Comparison of ENCODE assay signal across 10 cellular contexts in the genomic region with DNA sequence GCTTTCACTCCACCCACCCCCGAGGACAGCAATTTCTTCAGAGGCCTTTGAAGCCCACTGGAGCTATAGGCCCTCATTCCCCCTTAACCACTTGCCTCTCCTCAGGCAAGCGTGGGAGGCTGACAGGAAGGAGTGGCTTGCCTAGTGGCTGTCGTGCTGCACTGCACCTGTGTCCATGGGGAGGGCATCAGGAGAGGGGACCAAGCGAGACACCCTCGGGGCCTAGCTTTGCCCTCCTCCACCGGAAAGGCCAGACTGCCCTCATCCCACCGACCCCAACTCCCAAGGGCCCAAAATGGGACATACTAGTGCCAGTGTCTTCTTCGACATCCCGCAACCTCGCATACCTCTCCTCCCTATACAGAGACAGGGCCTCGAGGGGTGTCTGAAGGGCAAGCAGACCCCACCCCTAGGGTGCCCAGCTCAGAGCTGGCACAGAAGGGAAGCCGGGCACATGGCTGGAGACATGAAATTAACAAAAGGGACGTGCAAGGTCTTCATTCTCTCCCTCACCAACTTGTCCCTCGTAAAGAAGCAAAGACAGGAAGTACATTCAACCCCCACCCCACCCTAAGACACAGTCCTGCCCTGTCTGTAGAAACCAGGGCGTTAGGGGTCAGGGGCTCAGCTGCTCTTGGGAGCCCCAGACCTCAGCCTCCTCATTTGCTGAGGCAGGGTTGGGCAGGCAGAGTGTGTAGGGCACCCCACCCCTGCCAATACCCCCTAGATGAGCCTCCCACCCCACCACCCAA. TPM values are rescaled to one million over a fixed set of nuclear protein-coding genes. Genes with fewer than 3 reads are reported as not detected.
DNase-seq lines count a peak whose midpoint lies in the region; ATAC-seq and TF ChIP-seq lines count a peak whose summit lies in the region.
"Had no signal": no experiment of that assay in that cellular context is flagged by ENCODE, and none has a peak within 500 bp of the region (broad histone marks: within the 10 kb centered on the region; RNA-seq: fewer than 3 reads in every experiment).

No MANE protein-coding gene starts in this region.

- peaks cover 38% of the 10 kb centered on the region for H3K4me1 Mint-ChIP-seq in T-helper 2 cell treated with Interferon-gamma antibody and Interleukin-4, amounts not matched to agents 5 μg/mL and 100 μg/mL, for 36 hours (ENCODE audit: low read depth)
- peaks cover 62% of the 10 kb centered on the region for H3K4me1 Mint-ChIP-seq in activated naive CD4-positive, alpha-beta T cell treated with anti-CD3 and anti-CD28 coated beads, Interleukin-2, amount 50 U/mL, for 24 hours

- H3K4me3 Mint-ChIP-seq in T-helper 2 cell treated with Interferon-gamma antibody and Interleukin-4, amounts not matched to agents 5 μg/mL and 100 μg/mL, for 36 hours = peak overlapping the region; percentile 66
- peak overlapping the region; percentile 51 for H3K4me3 Mint-ChIP-seq in activated naive CD4-positive, alpha-beta T cell treated with anti-CD3 and anti-CD28 coated beads, Interleukin-2, amount 50 U/mL, for 24 hours
- H3K4me3 Mint-ChIP-seq: immature natural killer cell had no signal

- no peaks in the 10 kb centered on the region for H3K27me3 ChIP-seq in tibial nerve
- H3K27me3 ChIP-seq: suprapubic skin had no signal

- H3K27ac ChIP-seq in tibial nerve = no peak overlapping the region
- H3K27ac ChIP-seq: suprapubic skin had no signal

- H3K4me3 ChIP-seq in tibial nerve = no peak overlapping the region
- H3K4me3 ChIP-seq: suprapubic skin had no signal

- TF ChIP-seq POLR2A in tibial nerve (IDR thresholded peaks at IDR 0.05) = no peak

- no peak for ATAC-seq in GM18858 (IDR thresholded peaks at IDR 0.05; ENCODE audit: unreplicated experiment)

- peaks cover 3% of the 10 kb centered on the region for H3K36me3 Mint-ChIP-seq in T-helper 2 cell treated with Interferon-gamma antibody and Interleukin-4, amounts not matched to agents 5 μg/mL and 100 μg/mL, for 36 hours (ENCODE audit: low read depth)
- H3K36me3 Mint-ChIP-seq in activated naive CD4-positive, alpha-beta T cell treated with anti-CD3 and anti-CD28 coated beads, Interleukin-2, amount 50 U/mL, for 24 hours = peaks cover 9% of the 10 kb centered on the region
- H3K36me3 Mint-ChIP-seq: immature natural killer cell had no signal

- no peak for DNase-seq in T-helper 2 cell treated with Interferon-gamma antibody and Interleukin-4, amounts not matched to agents 5 μg/mL and 100 μg/mL, for 36 hours (ENCODE audit: low spot score)
- peak; percentile 60 for DNase-seq in stimulated activated CD4-positive, alpha-beta T cell treated with anti-CD3 and anti-CD28 coated beads, Interleukin-1b, Interleukin-23, amount 100 ng/mL, for 48 hours
- DNase-seq in amniotic stem cell (lab: John Stamatoyannopoulos, UW) = no peak
- no peak for DNase-seq in tibial nerve (ENCODE audit: low spot score in 2 of 2)
- no peak for DNase-seq in NCI-H1105 treated with DMSO at 0.1 percent for 48 hours (lab: John Stamatoyannopoulos, UW)
- DNase-seq: immature natural killer cell had no signal

- no peaks in the 10 kb centered on the region for H3K36me3 ChIP-seq in tibial nerve

- no peaks in the 10 kb centered on the region for H3K9me3 ChIP-seq in tibial nerve
- H3K9me3 ChIP-seq: suprapubic skin had no signal

- no peak for TF ChIP-seq EP300 in tibial nerve (IDR thresholded peaks at IDR 0.05)

- H3K4me1 ChIP-seq in tibial nerve = no peaks in the 10 kb centered on the region
- H3K4me1 ChIP-seq: suprapubic skin had no signal

- WGBS in tibial nerve, 2 donors = 67 to 74% methylated on average over 13 to 15 of the region's 15 CpGs

- peaks cover 7% of the 10 kb centered on the region for H3K9me3 Mint-ChIP-seq in T-helper 2 cell treated with Interferon-gamma antibody and Interleukin-4, amounts not matched to agents 5 μg/mL and 100 μg/mL, for 36 hours
- no peaks in the 10 kb centered on the region for H3K9me3 Mint-ChIP-seq in activated naive CD4-positive, alpha-beta T cell treated with anti-CD3 and anti-CD28 coated beads, Interleukin-2, amount 50 U/mL, for 24 hours
- H3K9me3 Mint-ChIP-seq: immature natural killer cell had no signal

- H3K27ac Mint-ChIP-seq in T-helper 2 cell treated with Interferon-gamma antibody and Interleukin-4, amounts not matched to agents 5 μg/mL and 100 μg/mL, for 36 hours = peak overlapping the region; percentile 81
- H3K27ac Mint-ChIP-seq in activated naive CD4-positive, alpha-beta T cell treated with anti-CD3 and anti-CD28 coated beads, Interleukin-2, amount 50 U/mL, for 24 hours = peak overlapping the region; percentile 87

- peaks cover 3% of the 10 kb centered on the region for H3K27me3 Mint-ChIP-seq in T-helper 2 cell treated with Interferon-gamma antibody and Interleukin-4, amounts not matched to agents 5 μg/mL and 100 μg/mL, for 36 hours (ENCODE audit: low read depth)
- no peaks in the 10 kb centered on the region for H3K27me3 Mint-ChIP-seq in activated naive CD4-positive, alpha-beta T cell treated with anti-CD3 and anti-CD28 coated beads, Interleukin-2, amount 50 U/mL, for 24 hours

- TF ChIP-seq CTCF in GM12874 (IDR thresholded peaks at IDR 0.05; ENCODE audit: insufficient read depth, low read depth, low read length) (peak; percentile 20; the same call in 1 of the 2 replicates), tibial nerve (IDR thresholded peaks at IDR 0.05) (no peak)

RNA-seq across cellular contexts. Expression of a gene that starts 24.3 kb away (rescaled TPM):
- total RNA-seq in tibial nerve = 10 to 100 TPM in 2 of 4 donors, 1 to 10 TPM in 2; 2.4 to 17.3 (median 10.4) TPM

RNA-seq across cellular contexts. Expression of a gene that starts 55.0 kb away (rescaled TPM):
- total RNA-seq in tibial nerve = 10 to 100 TPM; 74.1 to 95.3 (median 86.1) TPM
